ENCODE assay signal across 21 cellular contexts in the genomic region with DNA sequence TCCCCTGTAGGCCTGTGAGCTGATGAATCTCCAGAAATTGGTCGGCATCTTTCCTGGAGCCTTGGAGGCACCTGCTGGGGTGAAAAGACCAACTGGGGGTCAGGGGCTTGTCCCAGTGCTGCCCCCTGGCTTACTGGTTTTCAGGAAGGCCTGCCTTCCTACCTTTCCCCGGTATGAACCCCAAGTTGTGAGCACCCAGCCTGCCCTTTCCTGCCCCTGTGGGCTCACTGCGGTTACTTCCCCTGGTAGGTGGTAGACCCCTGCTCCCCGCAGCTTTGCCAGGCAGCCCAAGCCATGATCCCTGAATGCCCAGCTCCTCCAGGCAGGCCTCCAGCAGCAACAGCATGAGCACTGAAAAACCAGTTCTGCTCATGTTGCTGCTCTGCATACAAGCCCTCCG.
"Had no signal": no experiment of that assay in that cellular context is flagged by ENCODE, and none has a peak within 500 bp of the region (broad histone marks: within the 10 kb centered on the region; RNA-seq: fewer than 3 reads in every experiment).

No MANE protein-coding gene starts in this region.

- DNase-seq: activated CD4-positive, alpha-beta memory T cell treated with anti-CD3 and anti-CD28 coated beads for 36 hours; activated CD4-positive, alpha-beta T cell treated with anti-CD3 and anti-CD28 coated beads, Interleukin-2, amount 10 ng/mL, durations not matched to agents 24 days and 14 days; activated CD4-positive, CD25-positive, alpha-beta regulatory T cell treated with anti-CD3 and anti-CD28 coated beads, Interleukin-2, amount 50 U/mL, for 72 hours; activated gamma-delta T cell treated with Interleukin-2 at 50 U/mL for 16 hours; activated naive CD4-positive, alpha-beta T cell treated with anti-CD3 and anti-CD28 coated beads, Interleukin-2, amount 50 U/mL, for 16 hours; activated T-cell treated with anti-CD3 and anti-CD28 coated beads, Interleukin-2, amount 50 U/mL, for 4 hours; amniotic stem cell; effector CD8-positive, alpha-beta T cell; natural killer cell; stimulated activated CD4-positive, alpha-beta T cell treated with anti-CD3 and anti-CD28 coated beads, Interleukin-12 subunit alpha, Interleukin-12 subunit beta, amount 100 ng/mL, for 4 hours; stimulated activated CD4-positive, alpha-beta T cell treated with anti-CD3 and anti-CD28 coated beads, Interleukin-4, amount 100 ng/mL, for 1 hour; stimulated activated naive CD8-positive, alpha-beta T cell treated with anti-CD3 and anti-CD28 coated beads, Interleukin-15, Interleukin-2, amounts not matched to agents 100 U/mL and 50 U/mL, for 24 hours; T-cell had no signal

- H3K27me3 ChIP-seq: neural progenitor cell, right lobe of liver had no signal

- H3K36me3 ChIP-seq: left lung, lower lobe of right lung, neural progenitor cell, right lobe of liver, thoracic aorta had no signal

- H3K4me2 ChIP-seq: neural progenitor cell had no signal

- ATAC-seq: activated T-cell treated with anti-CD3 and anti-CD28 coated beads, Interleukin-2, amount 50 U/mL, for 4 hours; activated T-helper 17 cell treated with anti-CD3 and anti-CD28 coated beads, Interleukin-2, amount 50 U/mL, for 72 hours; natural killer cell; SK-N-SH treated with all-trans-retinoic acid at 6 μM for 48 hours; stimulated activated naive CD8-positive, alpha-beta T cell treated with anti-CD3 and anti-CD28 coated beads, Interleukin-15, Interleukin-2, amounts not matched to agents 100 U/mL and 50 U/mL, for 24 hours; T-cell had no signal

- H3K9ac ChIP-seq: neural progenitor cell had no signal

- H3K4me3 ChIP-seq: left lung, lower lobe of right lung, neural progenitor cell, right lobe of liver, thoracic aorta had no signal

- H3K27ac ChIP-seq: left lung, lower lobe of right lung, neural progenitor cell, right lobe of liver, thoracic aorta, VCaP had no signal

- H3K4me1 ChIP-seq: left lung, lower lobe of right lung, right lobe of liver had no signal
